Comparison of ENCODE assay signal across 23 cellular contexts in genomic region chr6:113754291-113754690, GRCh38.
DNase-seq lines count a peak whose midpoint lies in the region; ATAC-seq, FAIRE-seq and TF ChIP-seq lines count a peak whose summit lies in the region.
"Had no signal": no experiment of that assay in that cellular context is flagged by ENCODE, and none has a peak within 500 bp of the region (broad histone marks: within the 10 kb centered on the region; RNA-seq: fewer than 3 reads in every experiment).

No MANE protein-coding gene starts in this region.

- peak; percentile 23 for FAIRE-seq in GM19239 (lab: Jason Lieb, UNC)
- FAIRE-seq: A549, G401.6, GM12878 had no signal

- H3K9me3 Mint-ChIP-seq in stimulated activated memory B cell treated with anti-CD40 and anti-IgM and Interleukin-4, amounts not matched to agents 10 μg/mL and 1 μg/mL and 100 μg/mL, for 72 hours: peaks cover 5% of the 10 kb centered on the region
- H3K9me3 Mint-ChIP-seq: CD4-positive, CD25-positive, alpha-beta regulatory T cell; CD8-positive, alpha-beta T cell; H9 had no signal

- intact Hi-C loops in cardiac septum (cut with DNase I): no loop called here

- no peaks in the 10 kb centered on the region for H3K36me3 Mint-ChIP-seq in stimulated activated memory B cell treated with anti-CD40 and anti-IgM and Interleukin-4, amounts not matched to agents 10 μg/mL and 1 μg/mL and 100 μg/mL, for 72 hours
- H3K36me3 Mint-ChIP-seq: CD4-positive, CD25-positive, alpha-beta regulatory T cell; CD8-positive, alpha-beta T cell had no signal

- H3K36me3 ChIP-seq in BE2C: no peaks in the 10 kb centered on the region
- H3K36me3 ChIP-seq: BLaER1 had no signal

- H3K27me3 ChIP-seq in BE2C: no peaks in the 10 kb centered on the region
- H3K27me3 ChIP-seq: BLaER1 had no signal

- H3K27ac Mint-ChIP-seq in stimulated activated memory B cell treated with anti-CD40 and anti-IgM and Interleukin-4, amounts not matched to agents 10 μg/mL and 1 μg/mL and 100 μg/mL, for 72 hours: peak overlapping the region; percentile 95
- H3K27ac Mint-ChIP-seq: CD4-positive, CD25-positive, alpha-beta regulatory T cell; CD8-positive, alpha-beta T cell; H9 had no signal

- H3K27me3 Mint-ChIP-seq in stimulated activated memory B cell treated with anti-CD40 and anti-IgM and Interleukin-4, amounts not matched to agents 10 μg/mL and 1 μg/mL and 100 μg/mL, for 72 hours: no peaks in the 10 kb centered on the region
- H3K27me3 Mint-ChIP-seq: CD4-positive, CD25-positive, alpha-beta regulatory T cell had no signal

- no peak overlapping the region for H3K4me3 Mint-ChIP-seq in stimulated activated memory B cell treated with anti-CD40 and anti-IgM and Interleukin-4, amounts not matched to agents 10 μg/mL and 1 μg/mL and 100 μg/mL, for 72 hours
- H3K4me3 Mint-ChIP-seq: CD4-positive, CD25-positive, alpha-beta regulatory T cell; CD8-positive, alpha-beta T cell; H9 had no signal

- no peak for TF ChIP-seq CTCF in BE2C (IDR thresholded peaks at IDR 0.05; ENCODE audit: low read depth, low read length)

- no peak overlapping the region for H3K4me3 ChIP-seq in BE2C (ENCODE audit: low read depth, low read length)
- H3K4me3 ChIP-seq: A549, BLaER1, GM12878, GM23248 had no signal

- H3K9me3 ChIP-seq in BE2C: no peaks in the 10 kb centered on the region
- H3K9me3 ChIP-seq: A549, BLaER1, Caco-2 had no signal

- H3K4me1 Mint-ChIP-seq in stimulated activated memory B cell treated with anti-CD40 and anti-IgM and Interleukin-4, amounts not matched to agents 10 μg/mL and 1 μg/mL and 100 μg/mL, for 72 hours: peaks cover 74% of the 10 kb centered on the region
- H3K4me1 Mint-ChIP-seq: CD4-positive, CD25-positive, alpha-beta regulatory T cell; H9 had no signal

- ATAC-seq in SK-N-SH treated with all-trans-retinoic acid at 6 μM for 48 hours: no peak
- ATAC-seq in stimulated activated memory B cell treated with anti-CD40 and anti-IgM and Interleukin-4, amounts not matched to agents 10 μg/mL and 1 μg/mL and 100 μg/mL, for 72 hours: no peak
- ATAC-seq: A549; CD8-positive, alpha-beta T cell; GM12878; HCT116 had no signal

- peaks cover 2% of the 10 kb centered on the region; the same call in 1 of the 2 replicates for H3K4me1 ChIP-seq in BE2C

- DNase-seq in BE2C: peak; percentile 11
- DNase-seq in GM19239 (ENCODE audit: insufficient read length, low spot score): no peak
- no peak for DNase-seq in HPDE6-E6E7 (ENCODE audit: extremely low spot score)
- DNase-seq in cardiac septum (ENCODE audit: low spot score): no peak
- no peak for DNase-seq in NCI-H1694 (lab: John Stamatoyannopoulos, UW)
- DNase-seq in NCI-H1436 treated with DMSO at 0.1 percent for 48 hours (lab: John Stamatoyannopoulos, UW): no peak
- DNase-seq: 8988T; ACHN; AML-193; Caco-2; CD4-positive, CD25-positive, alpha-beta regulatory T cell; CD8-positive, alpha-beta T cell; DMS153; DND-41; GM23248; H9 had no signal

TF ChIP-seq in SK-N-SH treated with all-trans-retinoic acid at 6 μM for 48 hours, 23 proteins besides CTCF, POLR2A, EP300 and RAD21 (continues in another document):
- TF ChIP-seq TOX (CRISPR knock-in tag; IDR thresholded peaks at IDR 0.05; ENCODE audit: borderline replicate concordance): no peak
- TF ChIP-seq ZFP3 (CRISPR knock-in tag; IDR thresholded peaks at IDR 0.05): no peak
- TF ChIP-seq TSHZ2 (CRISPR knock-in tag; IDR thresholded peaks at IDR 0.05): peak; percentile 58; the same call in 1 of the 2 replicates
- TF ChIP-seq ARNTL (CRISPR knock-in tag; IDR thresholded peaks at IDR 0.05; ENCODE audit: borderline replicate concordance, low read depth): no peak
- TF ChIP-seq ESRRG (CRISPR knock-in tag; IDR thresholded peaks at IDR 0.05): no peak
- TF ChIP-seq TCF4 (CRISPR knock-in tag; IDR thresholded peaks at IDR 0.05; ENCODE audit: borderline replicate concordance): peak; percentile 84
- no peak for TF ChIP-seq PPARA (CRISPR knock-in tag; IDR thresholded peaks at IDR 0.05; ENCODE audit: borderline replicate concordance)
- no peak for TF ChIP-seq OSR1 (CRISPR knock-in tag; IDR thresholded peaks at IDR 0.05)
- no peak for TF ChIP-seq CSRNP3 (CRISPR knock-in tag; IDR thresholded peaks at IDR 0.05)
- no peak for TF ChIP-seq SNAI2 (CRISPR knock-in tag; IDR thresholded peaks at IDR 0.05)
- TF ChIP-seq ISL1 (CRISPR knock-in tag; IDR thresholded peaks at IDR 0.05): 0 out of 2 replicates have a peak, but pooled peaks have one; percentile 19
- no peak for TF ChIP-seq BACH2 (CRISPR knock-in tag; IDR thresholded peaks at IDR 0.05; ENCODE audit: borderline replicate concordance)
- TF ChIP-seq ZFP30 (CRISPR knock-in tag; IDR thresholded peaks at IDR 0.05): no peak
- no peak for TF ChIP-seq RARB (CRISPR knock-in tag; IDR thresholded peaks at IDR 0.05)
- TF ChIP-seq CSDC2 (CRISPR knock-in tag; IDR thresholded peaks at IDR 0.05): no peak
- TF ChIP-seq CREB5 (CRISPR knock-in tag; IDR thresholded peaks at IDR 0.05; ENCODE audit: low read depth): no peak
- TF ChIP-seq ZC3H10 (CRISPR knock-in tag; IDR thresholded peaks at IDR 0.05): no peak
- TF ChIP-seq POU6F1 (CRISPR knock-in tag; IDR thresholded peaks at IDR 0.05; ENCODE audit: borderline replicate concordance, low read depth): no peak
